In the genomic region with DNA sequence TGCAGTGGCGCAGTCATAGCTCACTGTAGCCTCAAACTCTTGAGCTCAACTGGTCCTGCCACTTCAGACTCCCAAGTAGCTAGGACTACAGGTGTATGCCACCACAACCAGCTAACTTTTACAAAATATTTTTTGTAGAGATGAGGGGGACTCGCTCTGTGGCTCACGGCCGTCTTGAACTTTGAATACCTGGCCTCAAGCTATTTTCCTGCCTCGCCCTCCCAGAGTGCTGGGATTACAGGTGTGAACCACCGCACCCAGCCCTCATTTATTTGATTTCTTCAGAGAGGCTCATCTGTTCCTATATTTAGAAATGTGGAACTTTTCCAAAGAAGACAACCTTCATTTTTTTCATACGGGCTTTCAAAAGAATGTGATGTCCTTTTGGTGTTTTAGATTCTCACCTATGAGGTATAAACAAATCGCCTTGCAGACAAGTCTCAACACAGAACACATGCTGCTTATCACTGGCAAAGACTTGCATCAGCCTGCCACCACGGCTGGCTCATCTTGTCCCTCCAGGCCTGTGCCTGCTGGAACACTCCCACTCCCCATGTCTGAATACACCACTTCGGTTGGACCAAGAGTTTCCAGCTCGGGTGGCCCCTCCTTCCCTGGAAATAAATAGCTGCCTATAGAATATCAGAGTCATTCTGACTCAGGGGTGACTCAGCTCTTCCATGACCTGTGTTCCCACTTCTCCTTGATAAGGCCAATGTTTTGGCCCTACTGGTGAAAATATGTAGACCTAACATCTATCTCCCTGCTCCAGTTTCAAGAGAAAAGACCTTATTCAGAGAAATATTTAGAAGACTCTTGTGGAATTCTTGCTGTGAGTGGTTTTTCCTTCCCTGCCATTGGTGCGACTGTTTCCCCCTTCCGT, we compare ENCODE assay signal across 1 cellular context.
A peak's percentile ranks its signal among the peaks of the same experiment; 100 is the strongest.
TF ChIP-seq lines count a peak whose summit lies in the region.

No MANE protein-coding gene starts in this region.

TF ChIP-seq in SK-N-SH, 30 proteins besides CTCF, POLR2A, EP300 and RAD21 (continued from another document):
- TF ChIP-seq, protein P1, sequence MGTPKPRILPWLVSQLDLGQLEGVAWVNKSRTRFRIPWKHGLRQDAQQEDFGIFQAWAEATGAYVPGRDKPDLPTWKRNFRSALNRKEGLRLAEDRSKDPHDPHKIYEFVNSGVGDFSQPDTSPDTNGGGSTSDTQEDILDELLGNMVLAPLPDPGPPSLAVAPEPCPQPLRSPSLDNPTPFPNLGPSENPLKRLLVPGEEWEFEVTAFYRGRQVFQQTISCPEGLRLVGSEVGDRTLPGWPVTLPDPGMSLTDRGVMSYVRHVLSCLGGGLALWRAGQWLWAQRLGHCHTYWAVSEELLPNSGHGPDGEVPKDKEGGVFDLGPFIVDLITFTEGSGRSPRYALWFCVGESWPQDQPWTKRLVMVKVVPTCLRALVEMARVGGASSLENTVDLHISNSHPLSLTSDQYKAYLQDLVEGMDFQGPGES (IDR thresholded peaks at IDR 0.05; ENCODE audit: low read depth, low read length): no peak
- no peak for TF ChIP-seq EZH2phosphoT487 (IDR thresholded peaks at IDR 0.05; ENCODE audit: borderline replicate concordance, low read depth)
- TF ChIP-seq TCF12 (IDR thresholded peaks at IDR 0.05): peak; percentile 67; the same call in 1 of the 2 replicates
- TF ChIP-seq MXI1 (IDR thresholded peaks at IDR 0.05; ENCODE audit: low read depth, low read length): no peak
- no peak for TF ChIP-seq YY1 (IDR thresholded peaks at IDR 0.05; ENCODE audit: low read depth)
- TF ChIP-seq RFX5 (IDR thresholded peaks at IDR 0.05; ENCODE audit: low read length): no peak
- no peak for TF ChIP-seq GATA2 (CRISPR knock-in tag; IDR thresholded peaks at IDR 0.05)
- TF ChIP-seq, protein P2, sequence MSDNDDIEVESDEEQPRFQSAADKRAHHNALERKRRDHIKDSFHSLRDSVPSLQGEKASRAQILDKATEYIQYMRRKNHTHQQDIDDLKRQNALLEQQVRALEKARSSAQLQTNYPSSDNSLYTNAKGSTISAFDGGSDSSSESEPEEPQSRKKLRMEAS (IDR thresholded peaks at IDR 0.05; ENCODE audit: low read depth): peak; percentile 79
- TF ChIP-seq, protein P3, sequence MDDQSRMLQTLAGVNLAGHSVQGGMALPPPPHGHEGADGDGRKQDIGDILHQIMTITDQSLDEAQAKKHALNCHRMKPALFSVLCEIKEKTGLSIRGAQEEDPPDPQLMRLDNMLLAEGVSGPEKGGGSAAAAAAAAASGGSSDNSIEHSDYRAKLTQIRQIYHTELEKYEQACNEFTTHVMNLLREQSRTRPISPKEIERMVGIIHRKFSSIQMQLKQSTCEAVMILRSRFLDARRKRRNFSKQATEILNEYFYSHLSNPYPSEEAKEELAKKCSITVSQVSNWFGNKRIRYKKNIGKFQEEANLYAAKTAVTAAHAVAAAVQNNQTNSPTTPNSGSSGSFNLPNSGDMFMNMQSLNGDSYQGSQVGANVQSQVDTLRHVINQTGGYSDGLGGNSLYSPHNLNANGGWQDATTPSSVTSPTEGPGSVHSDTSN (IDR thresholded peaks at IDR 0.05): peak; percentile 48
- TF ChIP-seq, protein P4, sequence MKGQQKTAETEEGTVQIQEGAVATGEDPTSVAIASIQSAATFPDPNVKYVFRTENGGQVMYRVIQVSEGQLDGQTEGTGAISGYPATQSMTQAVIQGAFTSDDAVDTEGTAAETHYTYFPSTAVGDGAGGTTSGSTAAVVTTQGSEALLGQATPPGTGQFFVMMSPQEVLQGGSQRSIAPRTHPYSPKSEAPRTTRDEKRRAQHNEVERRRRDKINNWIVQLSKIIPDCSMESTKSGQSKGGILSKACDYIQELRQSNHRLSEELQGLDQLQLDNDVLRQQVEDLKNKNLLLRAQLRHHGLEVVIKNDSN (IDR thresholded peaks at IDR 0.05; ENCODE audit: borderline replicate concordance, low read depth): no peak
- TF ChIP-seq RCOR1 (IDR thresholded peaks at IDR 0.05; ENCODE audit: low read length): no peak
- peak; percentile 59; the same call in 1 of the 2 replicates for TF ChIP-seq POLR2AphosphoS5 (IDR thresholded peaks at IDR 0.05; ENCODE audit: low read depth, low read length)
- no peak for TF ChIP-seq TEAD4 (IDR thresholded peaks at IDR 0.05; ENCODE audit: borderline replicate concordance, insufficient read depth)
